ENCODE assay signal across 1 cellular context in genomic region chr7:71173955-71174354, GRCh38.
TF ChIP-seq lines count a peak whose summit lies in the region.

No MANE protein-coding gene starts in this region.

TF ChIP-seq in WTC11, 78 proteins besides CTCF, POLR2A, EP300 and RAD21 (continued from another document):
- TF ChIP-seq ZNF281 (CRISPR knock-in tag; IDR thresholded peaks at IDR 0.05) (no peak), TEAD4 (CRISPR knock-in tag; IDR thresholded peaks at IDR 0.05) (no peak), CDX4 (CRISPR knock-in tag; IDR thresholded peaks at IDR 0.05; ENCODE audit: borderline replicate concordance) (no peak)
TF ChIP-seq in WTC11: peak in this region for 0.
